In genomic region chr3:14678015-14678503, GRCh38 we compare ENCODE assay signal across 1 cellular context.
TF ChIP-seq lines count a peak whose summit lies in the region.

No MANE protein-coding gene starts in this region.

TF ChIP-seq in liver, 16 proteins besides CTCF, POLR2A, EP300 and RAD21:
- peak in 1 of 2 donors; percentile 36 for TF ChIP-seq GABPA (IDR thresholded peaks at IDR 0.05 in 1 of 2, conservative IDR thresholded peaks at IDR 0.05 in 1 of 2)
- peak; percentile 72 for TF ChIP-seq SP1 (IDR thresholded peaks at IDR 0.05)
- peak; percentile 79 to 95 for TF ChIP-seq RXRA (IDR thresholded peaks at IDR 0.05)
- peak; percentile 83 for TF ChIP-seq FOXA2 (IDR thresholded peaks at IDR 0.05)
- peak; percentile 17 for TF ChIP-seq REST (IDR thresholded peaks at IDR 0.05)
- peak; percentile 89 for TF ChIP-seq MAX (IDR thresholded peaks at IDR 0.05)
- TF ChIP-seq HNF4A (conservative IDR thresholded peaks at IDR 0.05) = peak; percentile 79 to 94
- TF ChIP-seq NR2F2 (IDR thresholded peaks at IDR 0.05) = no peak
- peak; percentile 55 for TF ChIP-seq FOXA1 (IDR thresholded peaks at IDR 0.05)
- TF ChIP-seq EGR1 (IDR thresholded peaks at IDR 0.05; ENCODE audit: low read depth in 2 of 2) = no peak
- TF ChIP-seq HNF4G (IDR thresholded peaks at IDR 0.05) = peak; percentile 71
- no peak for TF ChIP-seq ATF3 (IDR thresholded peaks at IDR 0.05)
- peak; percentile 51 for TF ChIP-seq ZBTB33 (IDR thresholded peaks at IDR 0.05)
- peak in 1 of 2 donors; percentile 64 for TF ChIP-seq JUND (IDR thresholded peaks at IDR 0.05)
- no peak for TF ChIP-seq TAF1 (conservative IDR thresholded peaks at IDR 0.05)
- peak; percentile 71 for TF ChIP-seq YY1 (IDR thresholded peaks at IDR 0.05)
